Comparison of ENCODE assay signal across 23 cellular contexts in genomic region chr17:79339311-79339710, GRCh38.
"Had no signal": no experiment of that assay in that cellular context is flagged by ENCODE, and none has a peak within 500 bp of the region (broad histone marks: within the 10 kb centered on the region; RNA-seq: fewer than 3 reads in every experiment).

No MANE protein-coding gene starts in this region.

- DNase-seq: activated CD4-positive, alpha-beta T cell treated with anti-CD3 and anti-CD28 coated beads for 4 hours; activated CD8-positive, alpha-beta memory T cell treated with anti-CD3 and anti-CD28 coated beads, Interleukin-2, amount 50 U/mL, for 4 hours; activated CD8-positive, alpha-beta T cell treated with anti-CD3 and anti-CD28 coated beads for 36 hours; activated gamma-delta T cell treated with Interleukin-2 at 50 U/mL for 16 hours; activated naive CD4-positive, alpha-beta T cell treated with anti-CD3 and anti-CD28 coated beads, Interleukin-2, amount 10 ng/mL, durations not matched to agents 7 days and 5 days; activated naive CD8-positive, alpha-beta T cell treated with anti-CD3 and anti-CD28 coated beads for 36 hours; activated T-cell treated with anti-CD3 and anti-CD28 coated beads, Interleukin-2, amount 50 U/mL, for 72 hours; Kasumi-1; NCI-H1048; NCI-H146; NCI-H187 treated with DMSO at 0.1 percent for 48 hours; NCI-H2081 treated with DMSO at 0.1 percent for 48 hours; NCI-H2227 treated with DMSO at 0.1 percent for 48 hours; NCI-H446 treated with DMSO at 0.1 percent for 48 hours; NCI-H524 treated with DMSO at 0.1 percent for 48 hours; NCI-H774; Peyer's patch; SHP77 treated with DMSO at 0.1 percent for 48 hours; T-cell; T-helper 2 cell had no signal

- H3K27ac ChIP-seq: RWPE1 had no signal

- H3K4me1 Mint-ChIP-seq: activated naive CD4-positive, alpha-beta T cell treated with anti-CD3 and anti-CD28 coated beads, Interleukin-2, amount 10 ng/mL, durations not matched to agents 7 days and 5 days; activated naive CD8-positive, alpha-beta T cell treated with anti-CD3 and anti-CD28 coated beads for 36 hours had no signal

- H3K27me3 ChIP-seq: Peyer's patch had no signal

- H3K4me1 ChIP-seq: Peyer's patch had no signal

- H3K4me3 Mint-ChIP-seq: activated CD8-positive, alpha-beta T cell treated with anti-CD3 and anti-CD28 coated beads for 36 hours; activated naive CD4-positive, alpha-beta T cell treated with anti-CD3 and anti-CD28 coated beads, Interleukin-2, amount 10 ng/mL, durations not matched to agents 7 days and 5 days; activated naive CD8-positive, alpha-beta T cell treated with anti-CD3 and anti-CD28 coated beads for 36 hours; activated T-cell treated with anti-CD3 and anti-CD28 coated beads, Interleukin-2, amount 50 U/mL, for 72 hours; T-cell had no signal

- H3K9me3 Mint-ChIP-seq: activated CD8-positive, alpha-beta T cell treated with anti-CD3 and anti-CD28 coated beads for 36 hours; activated naive CD4-positive, alpha-beta T cell treated with anti-CD3 and anti-CD28 coated beads, Interleukin-2, amount 10 ng/mL, durations not matched to agents 7 days and 5 days; activated naive CD8-positive, alpha-beta T cell treated with anti-CD3 and anti-CD28 coated beads for 36 hours; activated T-cell treated with anti-CD3 and anti-CD28 coated beads, Interleukin-2, amount 50 U/mL, for 72 hours; activated T-helper 2 cell treated with anti-CD3 and anti-CD28 coated beads, Interferon-gamma antibody, Interleukin-2, Interleukin-4, amounts not matched to agents 10 μg/mL and 5 μg/mL and 100 μg/mL, durations not matched to agents 14 hours and 24 hours and 36 hours; T-cell had no signal

- ATAC-seq: activated CD4-positive, CD25-positive, alpha-beta regulatory T cell treated with anti-CD3 and anti-CD28 coated beads, Interleukin-2, amount 50 U/mL, for 24 hours; activated CD8-positive, alpha-beta T cell treated with anti-CD3 and anti-CD28 coated beads for 36 hours; activated T-cell treated with anti-CD3 and anti-CD28 coated beads, Interleukin-2, amount 50 U/mL, for 72 hours; T-cell had no signal

- H3K36me3 Mint-ChIP-seq: activated naive CD4-positive, alpha-beta T cell treated with anti-CD3 and anti-CD28 coated beads, Interleukin-2, amount 10 ng/mL, durations not matched to agents 7 days and 5 days; activated naive CD8-positive, alpha-beta T cell treated with anti-CD3 and anti-CD28 coated beads for 36 hours; T-cell had no signal

- H3K27ac Mint-ChIP-seq: activated CD8-positive, alpha-beta T cell treated with anti-CD3 and anti-CD28 coated beads for 36 hours; activated naive CD4-positive, alpha-beta T cell treated with anti-CD3 and anti-CD28 coated beads, Interleukin-2, amount 10 ng/mL, durations not matched to agents 7 days and 5 days; activated naive CD8-positive, alpha-beta T cell treated with anti-CD3 and anti-CD28 coated beads for 36 hours; activated T-cell treated with anti-CD3 and anti-CD28 coated beads, Interleukin-2, amount 50 U/mL, for 72 hours; activated T-helper 2 cell treated with anti-CD3 and anti-CD28 coated beads, Interferon-gamma antibody, Interleukin-2, Interleukin-4, amounts not matched to agents 10 μg/mL and 5 μg/mL and 100 μg/mL, durations not matched to agents 14 hours and 24 hours and 36 hours; T-cell had no signal

- H3K36me3 ChIP-seq: Peyer's patch had no signal

- H3K9me3 ChIP-seq: Peyer's patch had no signal
